Comparison of ENCODE assay signal across 24 cellular contexts in the genomic region with DNA sequence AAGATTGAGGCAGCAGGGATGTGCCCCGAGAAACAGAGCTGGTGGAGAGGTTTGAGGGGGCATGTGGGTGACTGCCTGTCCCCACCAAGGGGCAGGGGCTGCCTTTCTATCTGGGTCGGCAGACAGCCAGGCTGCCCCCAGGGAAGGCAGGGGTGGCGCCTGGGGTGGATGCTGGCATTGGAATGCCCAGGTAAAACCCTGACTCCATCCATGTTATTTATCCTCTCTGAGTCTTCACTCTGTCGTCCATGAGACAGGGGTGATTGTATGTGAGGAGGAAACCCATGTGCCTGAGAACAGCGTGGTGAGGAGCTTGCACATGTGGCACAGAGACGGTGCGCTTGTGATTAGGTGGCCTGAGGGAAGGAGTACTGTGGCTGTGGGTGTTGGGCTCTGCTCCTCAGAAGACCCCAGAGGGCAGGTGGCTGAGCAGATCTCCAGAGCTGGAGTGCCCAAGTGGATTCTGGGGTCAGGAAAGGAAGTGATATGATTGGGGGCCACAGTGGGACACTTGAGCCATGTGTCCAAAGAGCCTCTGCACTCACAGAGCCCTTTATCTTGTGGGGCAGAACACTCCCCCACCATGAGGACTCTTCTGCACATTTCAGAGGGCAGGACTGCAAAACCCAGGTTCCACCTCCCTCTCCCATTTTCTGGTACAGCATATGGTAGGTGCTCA.
A peak's percentile ranks its signal among the peaks of the same experiment; 100 is the strongest.
DNase-seq lines count a peak whose midpoint lies in the region; ATAC-seq, FAIRE-seq and TF ChIP-seq lines count a peak whose summit lies in the region.
"Had no signal": no experiment of that assay in that cellular context is flagged by ENCODE, and none has a peak within 500 bp of the region (broad histone marks: within the 10 kb centered on the region; RNA-seq: fewer than 3 reads in every experiment).

No MANE protein-coding gene starts in this region.

- H3K36me3 Mint-ChIP-seq in activated CD4-positive, alpha-beta T cell treated with anti-CD3 and anti-CD28 coated beads, Interleukin-2, amount 10 ng/mL, durations not matched to agents 7 days and 5 days (ENCODE audit: low read depth), result no peaks in the 10 kb centered on the region
- no peaks in the 10 kb centered on the region for H3K36me3 Mint-ChIP-seq in natural killer cell treated with Interleukin-12 subunit alpha and Interleukin-12 subunit beta and Interleukin-15 and Interleukin-18, amount 100 ng/mL, for 72 hours
- no peaks in the 10 kb centered on the region for H3K36me3 Mint-ChIP-seq in natural killer cell
- H3K36me3 Mint-ChIP-seq: activated naive CD4-positive, alpha-beta T cell treated with anti-CD3 and anti-CD28 coated beads, Interleukin-2, amount 10 ng/mL, durations not matched to agents 7 days and 5 days; CD8-positive, alpha-beta memory T cell; memory B cell; type B pancreatic cell had no signal

- TF ChIP-seq CTCF in natural killer cell (IDR thresholded peaks at IDR 0.05) (no peak), omental fat pad (IDR thresholded peaks at IDR 0.05) (no peak)

- FAIRE-seq in urothelium cell line (lab: Jason Lieb, UNC), result peak; percentile 83
- FAIRE-seq: bronchial epithelial cell, GM12891 had no signal

- no peak overlapping the region for H3K27ac Mint-ChIP-seq in activated CD4-positive, alpha-beta T cell treated with anti-CD3 and anti-CD28 coated beads, Interleukin-2, amount 10 ng/mL, durations not matched to agents 7 days and 5 days
- H3K27ac Mint-ChIP-seq in natural killer cell treated with Interleukin-12 subunit alpha and Interleukin-12 subunit beta and Interleukin-15 and Interleukin-18, amount 100 ng/mL, for 72 hours, result no peak overlapping the region
- no peak overlapping the region for H3K27ac Mint-ChIP-seq in natural killer cell
- H3K27ac Mint-ChIP-seq: activated naive CD4-positive, alpha-beta T cell treated with anti-CD3 and anti-CD28 coated beads, Interleukin-2, amount 10 ng/mL, durations not matched to agents 7 days and 5 days; activated T-helper 1 cell treated with anti-CD3 and anti-CD28 coated beads, Interleukin-12 subunit alpha, Interleukin-12 subunit beta, Interleukin-2, Interleukin-4 antibody, amounts not matched to agents 30 ng/mL and 10 ng/mL and 1 ng/mL, durations not matched to agents 14 hours and 24 hours and 36 hours; B cell; CD8-positive, alpha-beta memory T cell; effector memory CD8-positive, alpha-beta T cell; memory B cell; type B pancreatic cell had no signal

- H3K4me3 Mint-ChIP-seq in activated CD4-positive, alpha-beta T cell treated with anti-CD3 and anti-CD28 coated beads, Interleukin-2, amount 10 ng/mL, durations not matched to agents 7 days and 5 days, result no peak overlapping the region
- H3K4me3 Mint-ChIP-seq in natural killer cell treated with Interleukin-12 subunit alpha and Interleukin-12 subunit beta and Interleukin-15 and Interleukin-18, amount 100 ng/mL, for 72 hours, result no peak overlapping the region
- no peak overlapping the region for H3K4me3 Mint-ChIP-seq in natural killer cell
- H3K4me3 Mint-ChIP-seq: activated naive CD4-positive, alpha-beta T cell treated with anti-CD3 and anti-CD28 coated beads, Interleukin-2, amount 10 ng/mL, durations not matched to agents 7 days and 5 days; activated T-helper 1 cell treated with anti-CD3 and anti-CD28 coated beads, Interleukin-12 subunit alpha, Interleukin-12 subunit beta, Interleukin-2, Interleukin-4 antibody, amounts not matched to agents 30 ng/mL and 10 ng/mL and 1 ng/mL, durations not matched to agents 14 hours and 24 hours and 36 hours; B cell; CD8-positive, alpha-beta memory T cell; effector memory CD8-positive, alpha-beta T cell; memory B cell; type B pancreatic cell had no signal

- peak; percentile 0 for DNase-seq in activated CD4-positive, alpha-beta T cell treated with anti-CD3 and anti-CD28 coated beads for 48 hours
- no peak for DNase-seq in activated CD4-positive, alpha-beta T cell treated with anti-CD3 and anti-CD28 coated beads, Interleukin-2, amount 10 ng/mL, durations not matched to agents 7 days and 5 days
- peak; percentile 53 for DNase-seq in natural killer cell treated with Interleukin-12 subunit alpha and Interleukin-12 subunit beta and Interleukin-15 and Interleukin-18, amount 100 ng/mL, for 72 hours (ENCODE audit: low spot score)
- DNase-seq in natural killer cell (no peak), omental fat pad (ENCODE audit: low spot score) (peak; percentile 17), urothelium cell line (ENCODE audit: low spot score) (no peak), cerebellum (ENCODE audit: low spot score) (no peak), NCI-H2171 treated with DMSO at 0.1 percent for 48 hours (lab: John Stamatoyannopoulos, UW) (no peak)
- DNase-seq: anterior cingulate cortex; CD8-positive, alpha-beta memory T cell; cortex of kidney; DMS 273 treated with DMSO at 0.1 percent for 48 hours; effector memory CD8-positive, alpha-beta T cell; EL; erythroblast; kidney glomerular epithelial cell; NCI-H524 had no signal

- intact Hi-C loops in natural killer cell (cut with micrococcal nuclease), result no loop called here

- CTCF ChIA-PET in activated CD4-positive, alpha-beta T cell treated with anti-CD3 and anti-CD28 coated beads, Interleukin-2, amount 10 ng/mL, durations not matched to agents 7 days and 5 days (lab: Charles Lee), result interaction anchor here (1.8 kb wide), 1 partner anchor 11 kb away, joined by 3 read pairs; no protein-coding TSS in a partner anchor

- POLR2A ChIA-PET in activated CD4-positive, alpha-beta T cell treated with anti-CD3 and anti-CD28 coated beads, Interleukin-2, amount 10 ng/mL, durations not matched to agents 7 days and 5 days (lab: Charles Lee), result no interaction called here

- no peaks in the 10 kb centered on the region for H3K9me3 Mint-ChIP-seq in activated CD4-positive, alpha-beta T cell treated with anti-CD3 and anti-CD28 coated beads, Interleukin-2, amount 10 ng/mL, durations not matched to agents 7 days and 5 days
- H3K9me3 Mint-ChIP-seq in natural killer cell treated with Interleukin-12 subunit alpha and Interleukin-12 subunit beta and Interleukin-15 and Interleukin-18, amount 100 ng/mL, for 72 hours, result no peaks in the 10 kb centered on the region
- no peaks in the 10 kb centered on the region for H3K9me3 Mint-ChIP-seq in natural killer cell
- H3K9me3 Mint-ChIP-seq: activated naive CD4-positive, alpha-beta T cell treated with anti-CD3 and anti-CD28 coated beads, Interleukin-2, amount 10 ng/mL, durations not matched to agents 7 days and 5 days; activated T-helper 1 cell treated with anti-CD3 and anti-CD28 coated beads, Interleukin-12 subunit alpha, Interleukin-12 subunit beta, Interleukin-2, Interleukin-4 antibody, amounts not matched to agents 30 ng/mL and 10 ng/mL and 1 ng/mL, durations not matched to agents 14 hours and 24 hours and 36 hours; CD8-positive, alpha-beta memory T cell; effector memory CD8-positive, alpha-beta T cell; memory B cell; type B pancreatic cell had no signal

- H3K4me1 Mint-ChIP-seq in activated CD4-positive, alpha-beta T cell treated with anti-CD3 and anti-CD28 coated beads, Interleukin-2, amount 10 ng/mL, durations not matched to agents 7 days and 5 days, result peaks cover 3% of the 10 kb centered on the region
- no peaks in the 10 kb centered on the region for H3K4me1 Mint-ChIP-seq in natural killer cell treated with Interleukin-12 subunit alpha and Interleukin-12 subunit beta and Interleukin-15 and Interleukin-18, amount 100 ng/mL, for 72 hours (ENCODE audit: low read depth in 2 of 2)
- no peaks in the 10 kb centered on the region for H3K4me1 Mint-ChIP-seq in natural killer cell
- H3K4me1 Mint-ChIP-seq: B cell; CD8-positive, alpha-beta memory T cell; memory B cell had no signal

- no peak for ATAC-seq in natural killer cell treated with Interleukin-12 subunit alpha and Interleukin-12 subunit beta and Interleukin-15 and Interleukin-18, amount 100 ng/mL, for 72 hours
- ATAC-seq in natural killer cell (no peak), omental fat pad (ENCODE audit: low FRiP score) (no peak)
- ATAC-seq: effector memory CD8-positive, alpha-beta T cell had no signal

- no peaks in the 10 kb centered on the region for H3K27me3 Mint-ChIP-seq in activated CD4-positive, alpha-beta T cell treated with anti-CD3 and anti-CD28 coated beads, Interleukin-2, amount 10 ng/mL, durations not matched to agents 7 days and 5 days
- peaks cover 0 to 8% of the 10 kb centered on the region in 2 donors for H3K27me3 Mint-ChIP-seq in natural killer cell treated with Interleukin-12 subunit alpha and Interleukin-12 subunit beta and Interleukin-15 and Interleukin-18, amount 100 ng/mL, for 72 hours
- H3K27me3 Mint-ChIP-seq in natural killer cell (ENCODE audit: low read depth in 2 of 2), result no peaks in the 10 kb centered on the region
- H3K27me3 Mint-ChIP-seq: activated naive CD4-positive, alpha-beta T cell treated with anti-CD3 and anti-CD28 coated beads, Interleukin-2, amount 10 ng/mL, durations not matched to agents 7 days and 5 days; B cell; type B pancreatic cell had no signal

Comparison
In these comparisons a context has a peak if more than half of its experiments do, and no peak if none do; other contexts are left out.
1. DNase-seq: peak in activated CD4-positive, alpha-beta T cell treated with anti-CD3 and anti-CD28 coated beads for 48 hours (single experiment), natural killer cell treated with Interleukin-12 subunit alpha and Interleukin-12 subunit beta and Interleukin-15 and Interleukin-18, amount 100 ng/mL, for 72 hours (single experiment) and omental fat pad (single experiment); none in activated CD4-positive, alpha-beta T cell treated with anti-CD3 and anti-CD28 coated beads, Interleukin-2, amount 10 ng/mL, durations not matched to agents 7 days and 5 days (single experiment), natural killer cell (single experiment), urothelium cell line (single experiment), cerebellum (single experiment) and NCI-H2171 treated with DMSO at 0.1 percent for 48 hours (single experiment).